Comparison of ENCODE assay signal across 22 cellular contexts in genomic region chr4:138611017-138611416, GRCh38.
"Had no signal": no experiment of that assay in that cellular context is flagged by ENCODE, and none has a peak within 500 bp of the region (broad histone marks: within the 10 kb centered on the region; RNA-seq: fewer than 3 reads in every experiment).

No MANE protein-coding gene starts in this region.

- H3K36me3 ChIP-seq: esophagus muscularis mucosa, gastroesophageal sphincter, heart left ventricle, left lung, lower lobe of right lung had no signal

- H3K4me1 ChIP-seq: foreskin keratinocyte, left lung, lower lobe of right lung had no signal

- H3K4me3 ChIP-seq: coronary artery, dorsolateral prefrontal cortex, esophagus muscularis mucosa, gastroesophageal sphincter, heart left ventricle, hepatocyte, left lung, lower lobe of right lung, mucosa of descending colon had no signal

- DNase-seq: dermis blood vessel endothelial cell; dorsolateral prefrontal cortex; effector CD4-positive, alpha-beta T cell; effector memory CD4-positive, alpha-beta T cell; heart left ventricle; immature natural killer cell; islet precursor cell; left cardiac atrium; left lung; left ventricle myocardium superior; lower lobe of right lung; mucosa of descending colon; naive B cell; naive thymus-derived CD8-positive, alpha-beta T cell had no signal

- H3K4me3 Mint-ChIP-seq: immature natural killer cell; mesothelial cell of epicardium; naive B cell; naive thymus-derived CD8-positive, alpha-beta T cell had no signal

- H3K27me3 ChIP-seq: dorsolateral prefrontal cortex, esophagus muscularis mucosa, gastroesophageal sphincter, heart left ventricle, hepatocyte, left lung had no signal

- H2AFZ ChIP-seq: hepatocyte had no signal

- H3K79me2 ChIP-seq: hepatocyte had no signal

- H3K4me2 ChIP-seq: hepatocyte had no signal

- H3K36me3 Mint-ChIP-seq: immature natural killer cell; mesothelial cell of epicardium; naive B cell; naive thymus-derived CD8-positive, alpha-beta T cell had no signal

- H3K27ac Mint-ChIP-seq: immature natural killer cell; mesothelial cell of epicardium; naive B cell; naive thymus-derived CD8-positive, alpha-beta T cell had no signal

- H3K4me1 Mint-ChIP-seq: immature natural killer cell; naive B cell; naive thymus-derived CD8-positive, alpha-beta T cell had no signal

- ATAC-seq: gastroesophageal sphincter; heart left ventricle; left lung; lower lobe of right lung; mucosa of descending colon; naive thymus-derived CD8-positive, alpha-beta T cell had no signal

- FAIRE-seq: endothelial cell of umbilical vein, frontal cortex had no signal

- H3K27ac ChIP-seq: esophagus muscularis mucosa, foreskin keratinocyte, gastroesophageal sphincter, heart left ventricle, hepatocyte, left lung, lower lobe of right lung had no signal

- H3K9me3 ChIP-seq: lower lobe of right lung, mucosa of descending colon had no signal
